ENCODE assay signal across 9 cellular contexts in genomic region chr11:64851831-64852337, GRCh38. TPM values are rescaled to one million over a fixed set of nuclear protein-coding genes. Genes with fewer than 3 reads are reported as not detected.
DNase-seq lines count a peak whose midpoint lies in the region; ATAC-seq and TF ChIP-seq lines count a peak whose summit lies in the region.
"Had no signal": no experiment of that assay in that cellular context is flagged by ENCODE, and none has a peak within 500 bp of the region (broad histone marks: within the 10 kb centered on the region; RNA-seq: fewer than 3 reads in every experiment).

No MANE protein-coding gene starts in this region.

- no peak for ATAC-seq in stimulated activated naive CD8-positive, alpha-beta T cell treated with anti-CD3 and anti-CD28 coated beads, Interleukin-15, Interleukin-2, amounts not matched to agents 100 U/mL and 50 U/mL, for 24 hours

- peak overlapping the region; percentile 55 for H3K4me3 Mint-ChIP-seq in stimulated activated naive CD8-positive, alpha-beta T cell treated with anti-CD3 and anti-CD28 coated beads, Interleukin-15, Interleukin-2, amounts not matched to agents 100 ng/mL and 50 ng/mL, for 24 hours

- TF ChIP-seq CTCF in OCI-LY3 (IDR thresholded peaks at IDR 0.05; ENCODE audit: low read depth, low read length), result no peak
- no peak for TF ChIP-seq CTCF in fibroblast of lung (conservative IDR thresholded peaks at IDR 0.05 in 1 of 2, IDR thresholded peaks at IDR 0.05 in 1 of 2; ENCODE audit: low read depth in 1 of 2, low read length in 2 of 2)
- no peak for TF ChIP-seq CTCF in vagina (IDR thresholded peaks at IDR 0.05)

- no peaks in the 10 kb centered on the region for H4K20me1 ChIP-seq in OCI-LY3 (ENCODE audit: insufficient read depth, low read length)
- no peaks in the 10 kb centered on the region for H4K20me1 ChIP-seq in fibroblast of lung (ENCODE audit: control insufficient read depth, extremely low read depth, insufficient read depth, low read length)

- H3K4me2 ChIP-seq in OCI-LY3 (ENCODE audit: low read length), result peak overlapping the region; percentile 91
- no peak overlapping the region for H3K4me2 ChIP-seq in fibroblast of lung (ENCODE audit: extremely low read depth, insufficient read depth, low read length)

- H3K9me3 ChIP-seq in OCI-LY3 (ENCODE audit: insufficient read depth, low read length), result no peaks in the 10 kb centered on the region
- no peaks in the 10 kb centered on the region for H3K9me3 ChIP-seq in fibroblast of lung (ENCODE audit: control insufficient read depth, insufficient read depth, low read depth, low read length)
- H3K9me3 ChIP-seq in vagina, result no peaks in the 10 kb centered on the region

- peak overlapping the region; percentile 59 for H3K4me3 ChIP-seq in OCI-LY3 (ENCODE audit: low read length)
- H3K4me3 ChIP-seq in fibroblast of lung (replicated peaks in 1 of 4; ENCODE audit: control extremely low read depth in 1 of 4, insufficient read depth in 1 of 4, low read depth in 3 of 4, low read length in 4 of 4), result no peak overlapping the region
- H3K4me3 ChIP-seq in vagina, result no peak overlapping the region

- no peak for DNase-seq in stimulated activated naive CD8-positive, alpha-beta T cell treated with anti-CD3 and anti-CD28 coated beads, Interleukin-15, Interleukin-2, amounts not matched to agents 100 U/mL and 50 U/mL, for 24 hours
- no peak for DNase-seq in fibroblast of lung (ENCODE audit: low read depth in 2 of 2)
- DNase-seq in vagina (ENCODE audit: extremely low spot score in 2 of 2), result no peak
- DNase-seq in ACHN, result no peak
- no peak for DNase-seq in globus pallidus (ENCODE audit: low spot score)
- no peak for DNase-seq in NCI-H128 (lab: John Stamatoyannopoulos, UW; ENCODE audit: unreplicated experiment)

- peaks cover 98% of the 10 kb centered on the region for H3K4me1 ChIP-seq in OCI-LY3 (ENCODE audit: low read length)
- peaks cover 41% of the 10 kb centered on the region for H3K4me1 ChIP-seq in fibroblast of lung (ENCODE audit: control insufficient read depth, extremely low read depth, insufficient read depth, low read length)
- H3K4me1 ChIP-seq in vagina, result peaks cover 74% of the 10 kb centered on the region
- H3K4me1 ChIP-seq: parathyroid adenoma had no signal

- peaks cover 96% of the 10 kb centered on the region for H3K4me1 Mint-ChIP-seq in stimulated activated naive CD8-positive, alpha-beta T cell treated with anti-CD3 and anti-CD28 coated beads, Interleukin-15, Interleukin-2, amounts not matched to agents 100 ng/mL and 50 ng/mL, for 24 hours (ENCODE audit: low read depth)

- no peaks in the 10 kb centered on the region for H3K27me3 Mint-ChIP-seq in stimulated activated naive CD8-positive, alpha-beta T cell treated with anti-CD3 and anti-CD28 coated beads, Interleukin-15, Interleukin-2, amounts not matched to agents 100 ng/mL and 50 ng/mL, for 24 hours

- H3K9ac ChIP-seq in OCI-LY3 (ENCODE audit: low read length) (peak overlapping the region; percentile 85), fibroblast of lung (ENCODE audit: insufficient read depth, low read length) (no peak overlapping the region)
- H3K9ac ChIP-seq: parathyroid adenoma had no signal

- H3K27ac ChIP-seq in OCI-LY3 (ENCODE audit: low read length) (peak overlapping the region; percentile 99), fibroblast of lung (ENCODE audit: insufficient read depth, low read length) (peak overlapping the region; percentile 1), vagina (peak overlapping the region; percentile 21)
- H3K27ac ChIP-seq: parathyroid adenoma had no signal

- in situ Hi-C loops in ACHN (cut with HindIII; ENCODE audit: low pct_ligation_motif_present, low pct_unique_long_range_greater_than_20kb, low sequenced_read_pairs), result loop anchor here (5.0 kb wide), 1 partner anchor 40 kb away; no protein-coding TSS in a partner anchor

- H2AFZ ChIP-seq in OCI-LY3 (ENCODE audit: low read depth, low read length), result no peak overlapping the region
- H2AFZ ChIP-seq in fibroblast of lung (ENCODE audit: low read length), result no peak overlapping the region
- H2AFZ ChIP-seq: parathyroid adenoma had no signal

- peaks cover 30% of the 10 kb centered on the region for H3K36me3 ChIP-seq in OCI-LY3 (replicated peaks; ENCODE audit: low read depth, low read length)
- H3K36me3 ChIP-seq in fibroblast of lung (ENCODE audit: control insufficient read depth, insufficient read depth, low read length), result peaks cover 37% of the 10 kb centered on the region
- H3K36me3 ChIP-seq in vagina, result peaks cover 0 to 10% of the 10 kb centered on the region in 2 donors

- H3K36me3 Mint-ChIP-seq in stimulated activated naive CD8-positive, alpha-beta T cell treated with anti-CD3 and anti-CD28 coated beads, Interleukin-15, Interleukin-2, amounts not matched to agents 100 ng/mL and 50 ng/mL, for 24 hours (ENCODE audit: low read depth), result peaks cover 28% of the 10 kb centered on the region

- H3K9me3 Mint-ChIP-seq in stimulated activated naive CD8-positive, alpha-beta T cell treated with anti-CD3 and anti-CD28 coated beads, Interleukin-15, Interleukin-2, amounts not matched to agents 100 ng/mL and 50 ng/mL, for 24 hours, result no peaks in the 10 kb centered on the region

- H3K27me3 ChIP-seq in OCI-LY3 (ENCODE audit: low read depth, low read length), result no peaks in the 10 kb centered on the region
- no peaks in the 10 kb centered on the region for H3K27me3 ChIP-seq in fibroblast of lung (ENCODE audit: control insufficient read depth, insufficient read depth, low read length)
- H3K27me3 ChIP-seq in vagina, result no peaks in the 10 kb centered on the region

- intact Hi-C loops in vagina (cut with DNase I), result no loop called here

- H3K79me2 ChIP-seq in OCI-LY3 (ENCODE audit: low read length), result peaks cover 19% of the 10 kb centered on the region
- H3K79me2 ChIP-seq in fibroblast of lung (ENCODE audit: control insufficient read depth, insufficient read depth, low read length), result peaks cover 33% of the 10 kb centered on the region
- H3K79me2 ChIP-seq: parathyroid adenoma had no signal

- peak overlapping the region; percentile 89 for H3K27ac Mint-ChIP-seq in stimulated activated naive CD8-positive, alpha-beta T cell treated with anti-CD3 and anti-CD28 coated beads, Interleukin-15, Interleukin-2, amounts not matched to agents 100 ng/mL and 50 ng/mL, for 24 hours

- no peak for TF ChIP-seq POLR2A in vagina (IDR thresholded peaks at IDR 0.05)

RNA-seq across cellular contexts. Expression of gene CDC42BPG, which starts 7.4 kb away (rescaled TPM):
- total RNA-seq in fibroblast of lung (0.33 and 0.77 TPM in 2 replicates), vagina (13.0 TPM)
- polyA plus RNA-seq in fibroblast of lung, result 0.02 and 0.03 TPM in 2 replicates
- 0.13 TPM in 2 replicates for polyA plus RNA-seq in fibroblast of lung (2012)
- polyA minus RNA-seq in fibroblast of lung (ENCODE audit: low replicate concordance), result not detected in 2 replicates

RNA-seq across cellular contexts. Expression of gene EHD1, which starts 26.5 kb away (rescaled TPM):
- 40.8 and 71.3 TPM in 2 replicates for total RNA-seq in fibroblast of lung
- 240 and 248 TPM in 2 replicates for polyA plus RNA-seq in fibroblast of lung
- polyA plus RNA-seq in fibroblast of lung (2012), result 181 and 192 TPM in 2 replicates
- 634 and 716 TPM in 2 replicates for polyA minus RNA-seq in fibroblast of lung (ENCODE audit: low replicate concordance)
- 61.6 TPM for total RNA-seq in vagina

RNA-seq across cellular contexts. Expression of gene MEN1, which starts 41.5 kb away (rescaled TPM):
- 12.1 and 13.7 TPM in 2 replicates for total RNA-seq in fibroblast of lung
- polyA plus RNA-seq in fibroblast of lung, result 8.9 and 14.2 TPM in 2 replicates
- 15.3 and 28.8 TPM in 2 replicates for polyA plus RNA-seq in fibroblast of lung (2012)
- polyA minus RNA-seq in fibroblast of lung (ENCODE audit: low replicate concordance), result 32.7 and 60.9 TPM in 2 replicates
- 27.0 TPM for total RNA-seq in vagina

RNA-seq across cellular contexts. Expression of gene MAP4K2, which starts 48.9 kb away (rescaled TPM):
- total RNA-seq in fibroblast of lung, result 4.9 and 9.2 TPM in 2 replicates
- polyA plus RNA-seq in fibroblast of lung, result 6.4 and 9.2 TPM in 2 replicates
- 6.5 and 12.0 TPM in 2 replicates for polyA plus RNA-seq in fibroblast of lung (2012)
- polyA minus RNA-seq in fibroblast of lung (ENCODE audit: low replicate concordance), result 34.1 and 53.5 TPM in 2 replicates
- total RNA-seq in vagina, result 20.6 TPM

Comparison
In these comparisons a context has a peak if more than half of its experiments do, and no peak if none do; other contexts are left out.
1. H3K27ac ChIP-seq: peak in every context shown above with its lines; median percentile 99 in OCI-LY3; 21 in vagina; 1 in fibroblast of lung.